Comparison of ENCODE assay signal across 1 cellular context in the genomic region with DNA sequence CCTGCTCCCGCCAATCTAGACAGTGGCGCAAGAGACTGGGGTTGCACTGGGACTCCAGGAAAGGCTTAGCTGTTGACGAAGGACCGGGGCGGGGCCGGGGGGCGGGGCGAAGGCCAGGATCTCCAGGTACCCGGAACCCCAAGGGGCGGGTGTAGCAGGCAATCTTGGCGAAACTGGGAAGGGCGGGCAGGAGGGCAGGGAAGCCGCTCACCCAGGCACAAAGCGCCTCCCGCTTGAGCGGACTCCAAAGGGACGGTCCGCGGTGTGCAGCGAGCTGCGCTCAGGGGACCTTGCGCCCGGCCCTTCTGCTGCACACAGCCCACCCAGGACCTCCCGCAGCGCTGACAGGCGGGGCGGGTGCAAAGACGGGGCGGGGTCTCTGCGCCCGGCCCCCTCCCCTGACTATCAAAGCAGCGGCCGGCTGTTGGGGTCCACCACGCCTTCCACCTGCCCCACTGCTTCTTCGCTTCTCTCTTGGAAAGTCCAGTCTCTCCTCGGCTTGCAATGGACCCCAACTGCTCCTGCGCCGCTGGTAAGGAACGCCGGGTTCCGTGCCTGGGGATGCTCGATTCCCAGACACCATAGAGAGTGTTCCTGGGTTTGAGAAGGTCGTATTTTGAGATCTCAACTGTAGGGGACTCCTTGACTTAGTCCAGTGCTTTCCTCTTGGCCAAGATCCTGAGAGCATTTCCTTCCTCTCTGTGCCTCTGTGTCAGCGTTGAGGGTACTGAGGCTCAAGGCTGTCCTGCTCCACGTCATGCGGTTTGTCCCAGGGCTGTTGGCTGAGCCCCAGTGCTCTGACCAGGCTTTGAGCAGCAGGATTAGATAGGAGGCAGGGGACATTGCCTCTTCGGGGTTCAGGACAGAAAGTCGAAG.
TF ChIP-seq lines count a peak whose summit lies in the region.

A gene (plus strand): TSS at position 405 of the 876 bp plus-strand sequence. CDS start 100 bp downstream, at position 505.

TF ChIP-seq in HepG2, 621 proteins besides CTCF, POLR2A, EP300 and RAD21 (continued from another document and continues in another):
- TF ChIP-seq, protein P1, sequence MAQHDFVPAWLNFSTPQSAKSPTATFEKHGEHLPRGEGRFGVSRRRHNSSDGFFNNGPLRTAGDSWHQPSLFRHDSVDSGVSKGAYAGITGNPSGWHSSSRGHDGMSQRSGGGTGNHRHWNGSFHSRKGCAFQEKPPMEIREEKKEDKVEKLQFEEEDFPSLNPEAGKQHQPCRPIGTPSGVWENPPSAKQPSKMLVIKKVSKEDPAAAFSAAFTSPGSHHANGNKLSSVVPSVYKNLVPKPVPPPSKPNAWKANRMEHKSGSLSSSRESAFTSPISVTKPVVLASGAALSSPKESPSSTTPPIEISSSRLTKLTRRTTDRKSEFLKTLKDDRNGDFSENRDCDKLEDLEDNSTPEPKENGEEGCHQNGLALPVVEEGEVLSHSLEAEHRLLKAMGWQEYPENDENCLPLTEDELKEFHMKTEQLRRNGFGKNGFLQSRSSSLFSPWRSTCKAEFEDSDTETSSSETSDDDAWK (CRISPR knock-in tag; IDR thresholded peaks at IDR 0.05) = no peak
- TF ChIP-seq ZMYM4 (CRISPR knock-in tag; IDR thresholded peaks at IDR 0.05) (no peak), POLR2G (IDR thresholded peaks at IDR 0.05; ENCODE audit: low read depth, low read length) (peak; percentile 67; the same call in 1 of the 2 replicates), IKZF4 (CRISPR knock-in tag; IDR thresholded peaks at IDR 0.05; ENCODE audit: borderline replicate concordance, low read depth, not compliant biosample characterization) (no peak), NFYB (CRISPR knock-in tag; IDR thresholded peaks at IDR 0.05) (peak; percentile 23; the same call in 1 of the 2 replicates), MTF2 (CRISPR knock-in tag; IDR thresholded peaks at IDR 0.05; ENCODE audit: borderline replicate concordance) (peak; percentile 87; the same call in 1 of the 2 replicates), ZNF451 (CRISPR knock-in tag; IDR thresholded peaks at IDR 0.05) (no peak; the same call in 1 of the 2 replicates), THAP11 (CRISPR knock-in tag; IDR thresholded peaks at IDR 0.05) (no peak), RBM39 (IDR thresholded peaks at IDR 0.05; ENCODE audit: low read depth, low read length, poor library complexity, severe bottlenecking) (peak; percentile 43), SP1 (IDR thresholded peaks at IDR 0.05) (no peak), SP1 (CRISPR knock-in tag; IDR thresholded peaks at IDR 0.05) (peak; percentile 13; the same call in 1 of the 2 replicates), DR1 (CRISPR knock-in tag; IDR thresholded peaks at IDR 0.05) (no peak), RXRA (CRISPR knock-in tag; IDR thresholded peaks at IDR 0.05) (0 out of 2 replicates have a peak, but pooled peaks have one; percentile 59), EEA1 (CRISPR knock-in tag; IDR thresholded peaks at IDR 0.05; ENCODE audit: borderline replicate concordance) (0 out of 2 replicates have a peak, but pooled peaks have one; percentile 63), ZNF703 (CRISPR knock-in tag; IDR thresholded peaks at IDR 0.05; ENCODE audit: borderline replicate concordance) (no peak), ZBTB20 (CRISPR knock-in tag; IDR thresholded peaks at IDR 0.05; ENCODE audit: borderline replicate concordance, low read depth) (no peak; the same call in 1 of the 2 replicates), ZFY (CRISPR knock-in tag; IDR thresholded peaks at IDR 0.05) (no peak), REPIN1 (CRISPR knock-in tag; IDR thresholded peaks at IDR 0.05; ENCODE audit: borderline replicate concordance, low read depth) (peak; percentile 88; the same call in 1 of the 2 replicates), ESRRA (CRISPR knock-in tag; IDR thresholded peaks at IDR 0.05; ENCODE audit: low read depth) (peak; percentile 86; the same call in 1 of the 2 replicates), KDM2A (CRISPR knock-in tag; IDR thresholded peaks at IDR 0.05; ENCODE audit: borderline replicate concordance, low read depth) (peak; percentile 26; the same call in 1 of the 2 replicates), JUN (CRISPR knock-in tag; IDR thresholded peaks at IDR 0.05) (no peak)
- TF ChIP-seq, protein P2, sequence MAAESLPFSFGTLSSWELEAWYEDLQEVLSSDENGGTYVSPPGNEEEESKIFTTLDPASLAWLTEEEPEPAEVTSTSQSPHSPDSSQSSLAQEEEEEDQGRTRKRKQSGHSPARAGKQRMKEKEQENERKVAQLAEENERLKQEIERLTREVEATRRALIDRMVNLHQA (CRISPR knock-in tag; IDR thresholded peaks at IDR 0.05) = no peak
- TF ChIP-seq, protein P3, sequence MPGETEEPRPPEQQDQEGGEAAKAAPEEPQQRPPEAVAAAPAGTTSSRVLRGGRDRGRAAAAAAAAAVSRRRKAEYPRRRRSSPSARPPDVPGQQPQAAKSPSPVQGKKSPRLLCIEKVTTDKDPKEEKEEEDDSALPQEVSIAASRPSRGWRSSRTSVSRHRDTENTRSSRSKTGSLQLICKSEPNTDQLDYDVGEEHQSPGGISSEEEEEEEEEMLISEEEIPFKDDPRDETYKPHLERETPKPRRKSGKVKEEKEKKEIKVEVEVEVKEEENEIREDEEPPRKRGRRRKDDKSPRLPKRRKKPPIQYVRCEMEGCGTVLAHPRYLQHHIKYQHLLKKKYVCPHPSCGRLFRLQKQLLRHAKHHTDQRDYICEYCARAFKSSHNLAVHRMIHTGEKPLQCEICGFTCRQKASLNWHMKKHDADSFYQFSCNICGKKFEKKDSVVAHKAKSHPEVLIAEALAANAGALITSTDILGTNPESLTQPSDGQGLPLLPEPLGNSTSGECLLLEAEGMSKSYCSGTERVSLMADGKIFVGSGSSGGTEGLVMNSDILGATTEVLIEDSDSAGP (CRISPR knock-in tag; IDR thresholded peaks at IDR 0.05; ENCODE audit: borderline replicate concordance) = peak; percentile 67
- TF ChIP-seq, protein P4, sequence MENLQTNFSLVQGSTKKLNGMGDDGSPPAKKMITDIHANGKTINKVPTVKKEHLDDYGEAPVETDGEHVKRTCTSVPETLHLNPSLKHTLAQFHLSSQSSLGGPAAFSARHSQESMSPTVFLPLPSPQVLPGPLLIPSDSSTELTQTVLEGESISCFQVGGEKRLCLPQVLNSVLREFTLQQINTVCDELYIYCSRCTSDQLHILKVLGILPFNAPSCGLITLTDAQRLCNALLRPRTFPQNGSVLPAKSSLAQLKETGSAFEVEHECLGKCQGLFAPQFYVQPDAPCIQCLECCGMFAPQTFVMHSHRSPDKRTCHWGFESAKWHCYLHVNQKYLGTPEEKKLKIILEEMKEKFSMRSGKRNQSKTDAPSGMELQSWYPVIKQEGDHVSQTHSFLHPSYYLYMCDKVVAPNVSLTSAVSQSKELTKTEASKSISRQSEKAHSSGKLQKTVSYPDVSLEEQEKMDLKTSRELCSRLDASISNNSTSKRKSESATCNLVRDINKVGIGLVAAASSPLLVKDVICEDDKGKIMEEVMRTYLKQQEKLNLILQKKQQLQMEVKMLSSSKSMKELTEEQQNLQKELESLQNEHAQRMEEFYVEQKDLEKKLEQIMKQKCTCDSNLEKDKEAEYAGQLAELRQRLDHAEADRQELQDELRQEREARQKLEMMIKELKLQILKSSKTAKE (CRISPR knock-in tag; IDR thresholded peaks at IDR 0.05; ENCODE audit: borderline replicate concordance) = no peak
- TF ChIP-seq, protein P5, sequence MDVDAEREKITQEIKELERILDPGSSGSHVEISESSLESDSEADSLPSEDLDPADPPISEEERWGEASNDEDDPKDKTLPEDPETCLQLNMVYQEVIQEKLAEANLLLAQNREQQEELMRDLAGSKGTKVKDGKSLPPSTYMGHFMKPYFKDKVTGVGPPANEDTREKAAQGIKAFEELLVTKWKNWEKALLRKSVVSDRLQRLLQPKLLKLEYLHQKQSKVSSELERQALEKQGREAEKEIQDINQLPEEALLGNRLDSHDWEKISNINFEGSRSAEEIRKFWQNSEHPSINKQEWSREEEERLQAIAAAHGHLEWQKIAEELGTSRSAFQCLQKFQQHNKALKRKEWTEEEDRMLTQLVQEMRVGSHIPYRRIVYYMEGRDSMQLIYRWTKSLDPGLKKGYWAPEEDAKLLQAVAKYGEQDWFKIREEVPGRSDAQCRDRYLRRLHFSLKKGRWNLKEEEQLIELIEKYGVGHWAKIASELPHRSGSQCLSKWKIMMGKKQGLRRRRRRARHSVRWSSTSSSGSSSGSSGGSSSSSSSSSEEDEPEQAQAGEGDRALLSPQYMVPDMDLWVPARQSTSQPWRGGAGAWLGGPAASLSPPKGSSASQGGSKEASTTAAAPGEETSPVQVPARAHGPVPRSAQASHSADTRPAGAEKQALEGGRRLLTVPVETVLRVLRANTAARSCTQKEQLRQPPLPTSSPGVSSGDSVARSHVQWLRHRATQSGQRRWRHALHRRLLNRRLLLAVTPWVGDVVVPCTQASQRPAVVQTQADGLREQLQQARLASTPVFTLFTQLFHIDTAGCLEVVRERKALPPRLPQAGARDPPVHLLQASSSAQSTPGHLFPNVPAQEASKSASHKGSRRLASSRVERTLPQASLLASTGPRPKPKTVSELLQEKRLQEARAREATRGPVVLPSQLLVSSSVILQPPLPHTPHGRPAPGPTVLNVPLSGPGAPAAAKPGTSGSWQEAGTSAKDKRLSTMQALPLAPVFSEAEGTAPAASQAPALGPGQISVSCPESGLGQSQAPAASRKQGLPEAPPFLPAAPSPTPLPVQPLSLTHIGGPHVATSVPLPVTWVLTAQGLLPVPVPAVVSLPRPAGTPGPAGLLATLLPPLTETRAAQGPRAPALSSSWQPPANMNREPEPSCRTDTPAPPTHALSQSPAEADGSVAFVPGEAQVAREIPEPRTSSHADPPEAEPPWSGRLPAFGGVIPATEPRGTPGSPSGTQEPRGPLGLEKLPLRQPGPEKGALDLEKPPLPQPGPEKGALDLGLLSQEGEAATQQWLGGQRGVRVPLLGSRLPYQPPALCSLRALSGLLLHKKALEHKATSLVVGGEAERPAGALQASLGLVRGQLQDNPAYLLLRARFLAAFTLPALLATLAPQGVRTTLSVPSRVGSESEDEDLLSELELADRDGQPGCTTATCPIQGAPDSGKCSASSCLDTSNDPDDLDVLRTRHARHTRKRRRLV (CRISPR knock-in tag; IDR thresholded peaks at IDR 0.05) = peak; percentile 55; the same call in 1 of the 2 replicates
- TF ChIP-seq, protein P6, sequence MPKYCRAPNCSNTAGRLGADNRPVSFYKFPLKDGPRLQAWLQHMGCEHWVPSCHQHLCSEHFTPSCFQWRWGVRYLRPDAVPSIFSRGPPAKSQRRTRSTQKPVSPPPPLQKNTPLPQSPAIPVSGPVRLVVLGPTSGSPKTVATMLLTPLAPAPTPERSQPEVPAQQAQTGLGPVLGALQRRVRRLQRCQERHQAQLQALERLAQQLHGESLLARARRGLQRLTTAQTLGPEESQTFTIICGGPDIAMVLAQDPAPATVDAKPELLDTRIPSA (CRISPR knock-in tag; IDR thresholded peaks at IDR 0.05; ENCODE audit: borderline replicate concordance) = no peak
- TF ChIP-seq, protein P7, sequence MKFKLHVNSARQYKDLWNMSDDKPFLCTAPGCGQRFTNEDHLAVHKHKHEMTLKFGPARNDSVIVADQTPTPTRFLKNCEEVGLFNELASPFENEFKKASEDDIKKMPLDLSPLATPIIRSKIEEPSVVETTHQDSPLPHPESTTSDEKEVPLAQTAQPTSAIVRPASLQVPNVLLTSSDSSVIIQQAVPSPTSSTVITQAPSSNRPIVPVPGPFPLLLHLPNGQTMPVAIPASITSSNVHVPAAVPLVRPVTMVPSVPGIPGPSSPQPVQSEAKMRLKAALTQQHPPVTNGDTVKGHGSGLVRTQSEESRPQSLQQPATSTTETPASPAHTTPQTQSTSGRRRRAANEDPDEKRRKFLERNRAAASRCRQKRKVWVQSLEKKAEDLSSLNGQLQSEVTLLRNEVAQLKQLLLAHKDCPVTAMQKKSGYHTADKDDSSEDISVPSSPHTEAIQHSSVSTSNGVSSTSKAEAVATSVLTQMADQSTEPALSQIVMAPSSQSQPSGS (CRISPR knock-in tag; IDR thresholded peaks at IDR 0.05) = peak; percentile 15; the same call in 1 of the 2 replicates
- TF ChIP-seq, protein P8, sequence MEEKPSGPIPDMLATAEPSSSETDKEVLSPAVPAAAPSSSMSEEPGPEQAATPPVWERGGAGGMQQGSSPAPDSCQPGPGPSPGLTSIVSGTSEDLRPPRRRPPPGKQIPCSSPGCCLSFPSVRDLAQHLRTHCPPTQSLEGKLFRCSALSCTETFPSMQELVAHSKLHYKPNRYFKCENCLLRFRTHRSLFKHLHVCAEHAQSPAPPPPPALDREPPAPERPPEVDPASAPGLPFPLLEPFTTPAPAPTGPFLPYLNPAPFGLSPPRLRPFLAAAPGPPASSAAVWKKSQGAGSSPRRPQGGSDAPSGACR (CRISPR knock-in tag; IDR thresholded peaks at IDR 0.05) = peak; percentile 33; the same call in 1 of the 2 replicates
- TF ChIP-seq, protein P9, sequence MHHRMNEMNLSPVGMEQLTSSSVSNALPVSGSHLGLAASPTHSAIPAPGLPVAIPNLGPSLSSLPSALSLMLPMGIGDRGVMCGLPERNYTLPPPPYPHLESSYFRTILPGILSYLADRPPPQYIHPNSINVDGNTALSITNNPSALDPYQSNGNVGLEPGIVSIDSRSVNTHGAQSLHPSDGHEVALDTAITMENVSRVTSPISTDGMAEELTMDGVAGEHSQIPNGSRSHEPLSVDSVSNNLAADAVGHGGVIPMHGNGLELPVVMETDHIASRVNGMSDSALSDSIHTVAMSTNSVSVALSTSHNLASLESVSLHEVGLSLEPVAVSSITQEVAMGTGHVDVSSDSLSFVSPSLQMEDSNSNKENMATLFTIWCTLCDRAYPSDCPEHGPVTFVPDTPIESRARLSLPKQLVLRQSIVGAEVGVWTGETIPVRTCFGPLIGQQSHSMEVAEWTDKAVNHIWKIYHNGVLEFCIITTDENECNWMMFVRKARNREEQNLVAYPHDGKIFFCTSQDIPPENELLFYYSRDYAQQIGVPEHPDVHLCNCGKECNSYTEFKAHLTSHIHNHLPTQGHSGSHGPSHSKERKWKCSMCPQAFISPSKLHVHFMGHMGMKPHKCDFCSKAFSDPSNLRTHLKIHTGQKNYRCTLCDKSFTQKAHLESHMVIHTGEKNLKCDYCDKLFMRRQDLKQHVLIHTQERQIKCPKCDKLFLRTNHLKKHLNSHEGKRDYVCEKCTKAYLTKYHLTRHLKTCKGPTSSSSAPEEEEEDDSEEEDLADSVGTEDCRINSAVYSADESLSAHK (CRISPR knock-in tag; IDR thresholded peaks at IDR 0.05; ENCODE audit: borderline replicate concordance) = no peak
- TF ChIP-seq, protein P10, sequence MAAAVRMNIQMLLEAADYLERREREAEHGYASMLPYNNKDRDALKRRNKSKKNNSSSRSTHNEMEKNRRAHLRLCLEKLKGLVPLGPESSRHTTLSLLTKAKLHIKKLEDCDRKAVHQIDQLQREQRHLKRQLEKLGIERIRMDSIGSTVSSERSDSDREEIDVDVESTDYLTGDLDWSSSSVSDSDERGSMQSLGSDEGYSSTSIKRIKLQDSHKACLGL (CRISPR knock-in tag; IDR thresholded peaks at IDR 0.05) = peak; percentile 71; the same call in 1 of the 2 replicates
